Comparison of ENCODE assay signal across 7 cellular contexts in genomic region chr2:63027220-63027619, GRCh38. TPM values are rescaled to one million over a fixed set of nuclear protein-coding genes. Genes with fewer than 3 reads are reported as not detected.
"Had no signal": no experiment of that assay in that cellular context is flagged by ENCODE, and none has a peak within 500 bp of the region (broad histone marks: within the 10 kb centered on the region; RNA-seq: fewer than 3 reads in every experiment).

No MANE protein-coding gene starts in this region.

- H3K4me1 ChIP-seq: HAP-1 had no signal

- H2AFZ ChIP-seq: GM23338 had no signal

- H3K9me3 ChIP-seq: HAP-1 had no signal

- H3K9me3 Mint-ChIP-seq: GM23338, HFFc6 had no signal

- DNase-seq: HFFc6, IMR-90, KG1 had no signal

- H3K36me3 ChIP-seq: HAP-1 had no signal

- H3K4me2 ChIP-seq: GM23338 had no signal

- ATAC-seq: GM23338, HCT116, K562 had no signal

- H3K27ac Mint-ChIP-seq: GM23338, HFFc6 had no signal

- H3K4me1 Mint-ChIP-seq: GM23338 had no signal

- H3K4me3 Mint-ChIP-seq: GM23338, HFFc6 had no signal

- H3K4me3 ChIP-seq: GM23338, HAP-1, K562 had no signal

RNA-seq across cellular contexts. Expression of gene OTX1, which starts 23.4 kb away (rescaled TPM):
- total RNA-seq: IMR-90 had no signal
